Comparison of ENCODE assay signal across 8 cellular contexts in genomic region chr22:38792833-38793232, GRCh38. TPM values are rescaled to one million over a fixed set of nuclear protein-coding genes. Genes with fewer than 3 reads are reported as not detected.
A peak's percentile ranks its signal among the peaks of the same experiment; 100 is the strongest.
DNase-seq lines count a peak whose midpoint lies in the region; ATAC-seq, FAIRE-seq and TF ChIP-seq lines count a peak whose summit lies in the region.

No MANE protein-coding gene starts in this region.

- H3K9me3 Mint-ChIP-seq in activated naive CD8-positive, alpha-beta T cell treated with anti-CD3 and anti-CD28 coated beads for 36 hours, result no peaks in the 10 kb centered on the region

- H3K36me3 ChIP-seq in left ventricle myocardium inferior, result peaks cover 12% of the 10 kb centered on the region
- H3K36me3 ChIP-seq in kidney epithelial cell (ENCODE audit: control insufficient read depth, insufficient read depth, low read length), result no peaks in the 10 kb centered on the region

- DNase-seq in left ventricle myocardium inferior (no peak), left ventricle myocardium superior (no peak), kidney epithelial cell (ENCODE audit: low read depth) (no peak), urothelium cell line (ENCODE audit: low spot score) (no peak), NCI-H1417 treated with DMSO at 0.1 percent for 48 hours (lab: John Stamatoyannopoulos, UW) (no peak), 8988T (no peak), NCI-H2196 treated with DMSO at 0.1 percent for 48 hours (lab: John Stamatoyannopoulos, UW; ENCODE audit: unreplicated experiment) (no peak)
- no peak for DNase-seq in activated naive CD8-positive, alpha-beta T cell treated with anti-CD3 and anti-CD28 coated beads for 36 hours

- no peak for ATAC-seq in left ventricle myocardium superior

- H3K27ac Mint-ChIP-seq in activated naive CD8-positive, alpha-beta T cell treated with anti-CD3 and anti-CD28 coated beads for 36 hours, result peak overlapping the region; percentile 72

- H3K27me3 ChIP-seq in left ventricle myocardium inferior (ENCODE audit: low read depth) (no peaks in the 10 kb centered on the region), kidney epithelial cell (ENCODE audit: control insufficient read depth, insufficient read depth, low read length) (peaks cover 12% of the 10 kb centered on the region)

- peak overlapping the region; percentile 92 for H3K27ac ChIP-seq in left ventricle myocardium inferior (replicated peaks)

- TF ChIP-seq CTCF in left ventricle myocardium inferior (IDR thresholded peaks at IDR 0.05; ENCODE audit: borderline replicate concordance), result no peak
- no peak for TF ChIP-seq CTCF in kidney epithelial cell (IDR thresholded peaks at IDR 0.05; ENCODE audit: insufficient read depth, low read length, poor library complexity, severe bottlenecking)

- peaks cover 40% of the 10 kb centered on the region for H3K4me1 ChIP-seq in left ventricle myocardium inferior

- peak overlapping the region; percentile 90 for H3K4me3 ChIP-seq in left ventricle myocardium inferior
- peak overlapping the region; percentile 88 for H3K4me3 ChIP-seq in kidney epithelial cell (ENCODE audit: low read depth, low read length)

- H3K27me3 Mint-ChIP-seq in activated naive CD8-positive, alpha-beta T cell treated with anti-CD3 and anti-CD28 coated beads for 36 hours, result no peaks in the 10 kb centered on the region

- H3K9me3 ChIP-seq in left ventricle myocardium inferior (replicated peaks), result no peaks in the 10 kb centered on the region

- peak; percentile 46 for FAIRE-seq in urothelium cell line (lab: Jason Lieb, UNC)

- H3K4me1 Mint-ChIP-seq in activated naive CD8-positive, alpha-beta T cell treated with anti-CD3 and anti-CD28 coated beads for 36 hours, result peaks cover 13% of the 10 kb centered on the region

- peak overlapping the region; percentile 83 for H3K4me3 Mint-ChIP-seq in activated naive CD8-positive, alpha-beta T cell treated with anti-CD3 and anti-CD28 coated beads for 36 hours

- intact Hi-C loops in left ventricle myocardium inferior (cut with micrococcal nuclease), result no loop called here
- intact Hi-C loops in left ventricle myocardium superior (cut with micrococcal nuclease), result no loop called here

- no peaks in the 10 kb centered on the region for H3K36me3 Mint-ChIP-seq in activated naive CD8-positive, alpha-beta T cell treated with anti-CD3 and anti-CD28 coated beads for 36 hours

RNA-seq across cellular contexts. Expression of gene DNAL4, which starts 1.1 kb away (rescaled TPM):
- 10.0 TPM for total RNA-seq in left ventricle myocardium inferior
- 11.6 TPM for total RNA-seq in left ventricle myocardium superior
- total RNA-seq in activated naive CD8-positive, alpha-beta T cell treated with anti-CD3 and anti-CD28 coated beads for 36 hours, result 1 to 10 TPM; 6.7 to 7.4 TPM
- total RNA-seq in kidney epithelial cell, result 30.3 and 46.9 TPM in 2 replicates

RNA-seq across cellular contexts. Expression of gene SUN2, which starts 37.0 kb away (rescaled TPM):
- total RNA-seq in left ventricle myocardium inferior (116 TPM), left ventricle myocardium superior (109 TPM), kidney epithelial cell (84.5 and 105 TPM in 2 replicates)
- 10 to 100 TPM; 72.3 to 74.2 TPM for total RNA-seq in activated naive CD8-positive, alpha-beta T cell treated with anti-CD3 and anti-CD28 coated beads for 36 hours

RNA-seq across cellular contexts. Expression of gene NPTXR, which starts 51.0 kb away (rescaled TPM):
- total RNA-seq in left ventricle myocardium inferior (23.3 TPM), left ventricle myocardium superior (23.4 TPM), kidney epithelial cell (2.4 and 5.4 TPM in 2 replicates)
- under 1 TPM; 0.85 to 0.88 TPM for total RNA-seq in activated naive CD8-positive, alpha-beta T cell treated with anti-CD3 and anti-CD28 coated beads for 36 hours
